In genomic region chr13:41962994-41963393, GRCh38 we compare ENCODE assay signal across 19 cellular contexts.
DNase-seq lines count a peak whose midpoint lies in the region; ATAC-seq and TF ChIP-seq lines count a peak whose summit lies in the region.
"Had no signal": no experiment of that assay in that cellular context is flagged by ENCODE, and none has a peak within 500 bp of the region (broad histone marks: within the 10 kb centered on the region; RNA-seq: fewer than 3 reads in every experiment).

No MANE protein-coding gene starts in this region.

- peak overlapping the region; percentile 69 for H3K27ac ChIP-seq in RWPE1
- H3K27ac ChIP-seq: body of pancreas, thyroid gland had no signal

- H3K4me1 Mint-ChIP-seq in activated naive CD4-positive, alpha-beta T cell treated with anti-CD3 and anti-CD28 coated beads, Interleukin-2, amount 50 U/mL, for 24 hours, result peaks cover 43% of the 10 kb centered on the region
- H3K4me1 Mint-ChIP-seq in stimulated activated naive CD8-positive, alpha-beta T cell treated with anti-CD3 and anti-CD28 coated beads, Interleukin-15, amount 100 ng/mL, for 72 hours, result peaks cover 44% of the 10 kb centered on the region

- peak overlapping the region; percentile 31 for H3K4me3 Mint-ChIP-seq in activated naive CD4-positive, alpha-beta T cell treated with anti-CD3 and anti-CD28 coated beads, Interleukin-2, amount 50 U/mL, for 24 hours
- peak overlapping the region in 1 of 2 donors; percentile 4 for H3K4me3 Mint-ChIP-seq in stimulated activated naive CD8-positive, alpha-beta T cell treated with anti-CD3 and anti-CD28 coated beads, Interleukin-15, amount 100 ng/mL, for 72 hours
- H3K4me3 Mint-ChIP-seq: stimulated activated memory B cell treated with anti-CD40 and anti-IgM and Interleukin-4, amounts not matched to agents 10 μg/mL and 1 μg/mL and 100 μg/mL, for 72 hours had no signal

- H3K4me3 ChIP-seq in epithelial cell of esophagus (ENCODE audit: low read length), result no peak overlapping the region
- H3K4me3 ChIP-seq: body of pancreas, smooth muscle cell, thyroid gland had no signal

- ATAC-seq in stimulated activated naive CD8-positive, alpha-beta T cell treated with anti-CD3 and anti-CD28 coated beads, Interleukin-15, amount 100 ng/mL, for 72 hours, result peak; percentile 54
- ATAC-seq: body of pancreas; naive thymus-derived CD4-positive, alpha-beta T cell; stimulated activated memory B cell treated with anti-CD40 and anti-IgM and Interleukin-4, amounts not matched to agents 10 μg/mL and 1 μg/mL and 100 μg/mL, for 72 hours had no signal

- peaks cover 1% of the 10 kb centered on the region for H3K36me3 Mint-ChIP-seq in activated naive CD4-positive, alpha-beta T cell treated with anti-CD3 and anti-CD28 coated beads, Interleukin-2, amount 50 U/mL, for 24 hours
- H3K36me3 Mint-ChIP-seq: stimulated activated memory B cell treated with anti-CD40 and anti-IgM and Interleukin-4, amounts not matched to agents 10 μg/mL and 1 μg/mL and 100 μg/mL, for 72 hours had no signal

- H3K27ac Mint-ChIP-seq in activated naive CD4-positive, alpha-beta T cell treated with anti-CD3 and anti-CD28 coated beads, Interleukin-2, amount 50 U/mL, for 24 hours, result peak overlapping the region; percentile 48
- H3K27ac Mint-ChIP-seq in stimulated activated naive CD8-positive, alpha-beta T cell treated with anti-CD3 and anti-CD28 coated beads, Interleukin-15, amount 100 ng/mL, for 72 hours, result peak overlapping the region in 1 of 2 donors; percentile 34
- H3K27ac Mint-ChIP-seq: stimulated activated memory B cell treated with anti-CD40 and anti-IgM and Interleukin-4, amounts not matched to agents 10 μg/mL and 1 μg/mL and 100 μg/mL, for 72 hours had no signal

- POLR2A ChIA-PET in RWPE1 (lab: Yijun Ruan, JAX; ENCODE audit: low non-redundant PET), result no interaction called here

- CTCF ChIA-PET in RWPE1 (lab: Yijun Ruan, JAX), result interaction anchor here (0.6 to 1.2 kb wide), 2 partner anchors 17 to 79 kb away, joined by 3 to 4 read pairs; no protein-coding TSS in a partner anchor

- H3K27me3 Mint-ChIP-seq in activated naive CD4-positive, alpha-beta T cell treated with anti-CD3 and anti-CD28 coated beads, Interleukin-2, amount 50 U/mL, for 24 hours, result peaks cover 2% of the 10 kb centered on the region
- no peaks in the 10 kb centered on the region for H3K27me3 Mint-ChIP-seq in stimulated activated naive CD8-positive, alpha-beta T cell treated with anti-CD3 and anti-CD28 coated beads, Interleukin-15, amount 100 ng/mL, for 72 hours
- H3K27me3 Mint-ChIP-seq: stimulated activated memory B cell treated with anti-CD40 and anti-IgM and Interleukin-4, amounts not matched to agents 10 μg/mL and 1 μg/mL and 100 μg/mL, for 72 hours had no signal

- no peaks in the 10 kb centered on the region for H3K9me3 Mint-ChIP-seq in activated naive CD4-positive, alpha-beta T cell treated with anti-CD3 and anti-CD28 coated beads, Interleukin-2, amount 50 U/mL, for 24 hours
- peaks cover 0 to 6% of the 10 kb centered on the region in 2 donors for H3K9me3 Mint-ChIP-seq in stimulated activated naive CD8-positive, alpha-beta T cell treated with anti-CD3 and anti-CD28 coated beads, Interleukin-15, amount 100 ng/mL, for 72 hours
- H3K9me3 Mint-ChIP-seq: naive thymus-derived CD4-positive, alpha-beta T cell; stimulated activated memory B cell treated with anti-CD40 and anti-IgM and Interleukin-4, amounts not matched to agents 10 μg/mL and 1 μg/mL and 100 μg/mL, for 72 hours had no signal

- no peak for DNase-seq in activated naive CD4-positive, alpha-beta T cell treated with Interleukin-2 at 50 U/mL for 16 hours
- peak; percentile 65 for DNase-seq in RWPE1 (ENCODE audit: low spot score)
- DNase-seq in epithelial cell of esophagus (ENCODE audit: low read depth), result peak; percentile 96
- peak in 1 of 2 donors; percentile 25 for DNase-seq in stimulated activated naive CD8-positive, alpha-beta T cell treated with anti-CD3 and anti-CD28 coated beads, Interleukin-15, amount 100 ng/mL, for 72 hours
- DNase-seq in NCI-H2196 (lab: John Stamatoyannopoulos, UW; ENCODE audit: unreplicated experiment), result no peak
- no peak for DNase-seq in hepatic stellate cell (ENCODE audit: low spot score)
- DNase-seq: body of pancreas; C1 segment of cervical spinal cord; DND-41; foreskin melanocyte; Kasumi-1; naive thymus-derived CD4-positive, alpha-beta T cell; NCI-H1048; NCI-H187; NCI-H69; thyroid gland had no signal

- no peak for TF ChIP-seq CTCF in RWPE1 (conservative IDR thresholded peaks at IDR 0.05; ENCODE audit: low read depth)
- no peak for TF ChIP-seq CTCF in epithelial cell of esophagus (IDR thresholded peaks at IDR 0.05; ENCODE audit: insufficient read depth, low read depth, low read length, missing control alignments)

Comparison
In these comparisons a context has a peak if more than half of its experiments do, and no peak if none do; other contexts are left out.
1. DNase-seq: peak in RWPE1 (single experiment) and epithelial cell of esophagus (single experiment); none in activated naive CD4-positive, alpha-beta T cell treated with Interleukin-2 at 50 U/mL for 16 hours (single experiment), NCI-H2196 (single experiment) and hepatic stellate cell (single experiment).